ENCODE assay signal across 19 cellular contexts in genomic region chr3:50635066-50635465, GRCh38. TPM values are rescaled to one million over a fixed set of nuclear protein-coding genes. Genes with fewer than 3 reads are reported as not detected.
A peak's percentile ranks its signal among the peaks of the same experiment; 100 is the strongest.
DNase-seq lines count a peak whose midpoint lies in the region; ATAC-seq and TF ChIP-seq lines count a peak whose summit lies in the region.
"Had no signal": no experiment of that assay in that cellular context is flagged by ENCODE, and none has a peak within 500 bp of the region (broad histone marks: within the 10 kb centered on the region; RNA-seq: fewer than 3 reads in every experiment).

No MANE protein-coding gene starts in this region.

- no peaks in the 10 kb centered on the region for H3K27me3 Mint-ChIP-seq in activated CD4-positive, alpha-beta T cell treated with anti-CD3 and anti-CD28 coated beads, Interleukin-2, amount 10 ng/mL, durations not matched to agents 24 days and 14 days
- H3K27me3 Mint-ChIP-seq in stimulated activated naive CD8-positive, alpha-beta T cell treated with anti-CD3 and anti-CD28 coated beads, Interleukin-15, Interleukin-2, amounts not matched to agents 100 ng/mL and 50 ng/mL, for 24 hours: no peaks in the 10 kb centered on the region
- no peaks in the 10 kb centered on the region for H3K27me3 Mint-ChIP-seq in stimulated activated naive CD8-positive, alpha-beta T cell treated with anti-CD3 and anti-CD28 coated beads, Interleukin-15, amount 100 ng/mL, for 72 hours
- H3K27me3 Mint-ChIP-seq in central memory CD8-positive, alpha-beta T cell: no peaks in the 10 kb centered on the region
- H3K27me3 Mint-ChIP-seq in CD8-positive, alpha-beta T cell (ENCODE audit: low read depth): no peaks in the 10 kb centered on the region
- H3K27me3 Mint-ChIP-seq: B cell had no signal

- peaks cover 1% of the 10 kb centered on the region for H3K36me3 ChIP-seq in CD8-positive, alpha-beta T cell (ENCODE audit: insufficient read depth, low read length)

- CTCF ChIA-PET in CD8-positive, alpha-beta T cell (lab: Charles Lee): interaction anchor here (11.8 kb wide), 1 partner anchor 18 kb away, joined by 132 read pairs; the partner anchor contains the start of gene MAPKAPK3

- no peak overlapping the region for H3K4me3 Mint-ChIP-seq in activated CD4-positive, alpha-beta T cell treated with anti-CD3 and anti-CD28 coated beads, Interleukin-2, amount 10 ng/mL, durations not matched to agents 24 days and 14 days
- no peak overlapping the region for H3K4me3 Mint-ChIP-seq in stimulated activated naive CD8-positive, alpha-beta T cell treated with anti-CD3 and anti-CD28 coated beads, Interleukin-15, Interleukin-2, amounts not matched to agents 100 ng/mL and 50 ng/mL, for 24 hours
- no peak overlapping the region for H3K4me3 Mint-ChIP-seq in stimulated activated naive CD8-positive, alpha-beta T cell treated with anti-CD3 and anti-CD28 coated beads, Interleukin-15, amount 100 ng/mL, for 72 hours
- no peak overlapping the region for H3K4me3 Mint-ChIP-seq in central memory CD8-positive, alpha-beta T cell
- no peak overlapping the region for H3K4me3 Mint-ChIP-seq in stimulated activated effector memory CD8-positive, alpha-beta T cell treated with anti-CD3 and anti-CD28 coated beads, Interleukin-12 subunit alpha, Interleukin-12 subunit beta, amount 100 ng/mL, for 72 hours
- no peak overlapping the region for H3K4me3 Mint-ChIP-seq in CD8-positive, alpha-beta T cell
- H3K4me3 Mint-ChIP-seq: B cell, H9 had no signal

- peaks cover 44% of the 10 kb centered on the region for H3K36me3 Mint-ChIP-seq in activated CD4-positive, alpha-beta T cell treated with anti-CD3 and anti-CD28 coated beads, Interleukin-2, amount 10 ng/mL, durations not matched to agents 24 days and 14 days (ENCODE audit: low read depth)
- peaks cover 38% of the 10 kb centered on the region for H3K36me3 Mint-ChIP-seq in stimulated activated naive CD8-positive, alpha-beta T cell treated with anti-CD3 and anti-CD28 coated beads, Interleukin-15, Interleukin-2, amounts not matched to agents 100 ng/mL and 50 ng/mL, for 24 hours (ENCODE audit: low read depth)
- H3K36me3 Mint-ChIP-seq in central memory CD8-positive, alpha-beta T cell (ENCODE audit: insufficient read depth): peaks cover 1% of the 10 kb centered on the region
- peaks cover 57% of the 10 kb centered on the region for H3K36me3 Mint-ChIP-seq in stimulated activated effector memory CD8-positive, alpha-beta T cell treated with anti-CD3 and anti-CD28 coated beads, Interleukin-12 subunit alpha, Interleukin-12 subunit beta, amount 100 ng/mL, for 72 hours
- peaks cover 38% of the 10 kb centered on the region for H3K36me3 Mint-ChIP-seq in CD8-positive, alpha-beta T cell

- no peak for DNase-seq in activated CD4-positive, alpha-beta T cell treated with anti-CD3 and anti-CD28 coated beads, Interleukin-2, amount 10 ng/mL, durations not matched to agents 24 days and 14 days
- DNase-seq in activated CD4-positive, alpha-beta T cell treated with anti-CD3 and anti-CD28 coated beads for 4 hours: no peak
- no peak for DNase-seq in stimulated activated naive CD8-positive, alpha-beta T cell treated with anti-CD3 and anti-CD28 coated beads, Interleukin-15, amount 100 ng/mL, for 72 hours
- no peak for DNase-seq in central memory CD8-positive, alpha-beta T cell (ENCODE audit: low spot score in 2 of 2)
- DNase-seq in stimulated activated effector memory CD8-positive, alpha-beta T cell treated with anti-CD3 and anti-CD28 coated beads, Interleukin-12 subunit alpha, Interleukin-12 subunit beta, amount 100 ng/mL, for 72 hours (ENCODE audit: low spot score in 2 of 2): no peak
- DNase-seq in CD8-positive, alpha-beta T cell: no peak
- DNase-seq in putamen (ENCODE audit: low spot score): no peak
- DNase-seq: 8988T, DMS153, GF-D8, H9, NCI-H1092 treated with DMSO at 0.1 percent for 48 hours, NCI-H510A, NCI-H748 treated with DMSO at 0.1 percent for 48 hours, SHP77 had no signal

- POLR2A ChIA-PET in CD8-positive, alpha-beta T cell (lab: Charles Lee): no interaction called here

- TF ChIP-seq CTCF in CD8-positive, alpha-beta T cell (IDR thresholded peaks at IDR 0.05): no peak

- no peaks in the 10 kb centered on the region for H3K9me3 ChIP-seq in CD8-positive, alpha-beta T cell (ENCODE audit: low read length)

- H3K9me3 Mint-ChIP-seq in activated CD4-positive, alpha-beta T cell treated with anti-CD3 and anti-CD28 coated beads, Interleukin-2, amount 10 ng/mL, durations not matched to agents 24 days and 14 days: no peaks in the 10 kb centered on the region
- no peaks in the 10 kb centered on the region for H3K9me3 Mint-ChIP-seq in stimulated activated naive CD8-positive, alpha-beta T cell treated with anti-CD3 and anti-CD28 coated beads, Interleukin-15, Interleukin-2, amounts not matched to agents 100 ng/mL and 50 ng/mL, for 24 hours
- no peaks in the 10 kb centered on the region for H3K9me3 Mint-ChIP-seq in stimulated activated naive CD8-positive, alpha-beta T cell treated with anti-CD3 and anti-CD28 coated beads, Interleukin-15, amount 100 ng/mL, for 72 hours
- H3K9me3 Mint-ChIP-seq in central memory CD8-positive, alpha-beta T cell: no peaks in the 10 kb centered on the region
- H3K9me3 Mint-ChIP-seq in stimulated activated effector memory CD8-positive, alpha-beta T cell treated with anti-CD3 and anti-CD28 coated beads, Interleukin-12 subunit alpha, Interleukin-12 subunit beta, amount 100 ng/mL, for 72 hours: no peaks in the 10 kb centered on the region
- no peaks in the 10 kb centered on the region for H3K9me3 Mint-ChIP-seq in CD8-positive, alpha-beta T cell
- H3K9me3 Mint-ChIP-seq: H9 had no signal

- intact Hi-C loops in activated CD4-positive, alpha-beta T cell treated with anti-CD3 and anti-CD28 coated beads, Interleukin-2, amount 10 ng/mL, durations not matched to agents 24 days and 14 days (cut with micrococcal nuclease): no loop called here
- intact Hi-C loops in CD8-positive, alpha-beta T cell (cut with DNase I, micrococcal nuclease): no loop called here

- H3K27me3 ChIP-seq in CD8-positive, alpha-beta T cell (ENCODE audit: insufficient read depth, low read length): no peaks in the 10 kb centered on the region

- H3K27ac ChIP-seq in CD8-positive, alpha-beta T cell (ENCODE audit: low read depth, low read length): no peak overlapping the region
- H3K27ac ChIP-seq: HL-60 had no signal

- no peak overlapping the region for H3K4me3 ChIP-seq in CD8-positive, alpha-beta T cell (ENCODE audit: low read depth, low read length)
- H3K4me3 ChIP-seq: GM12878 had no signal

- ATAC-seq in stimulated activated naive CD8-positive, alpha-beta T cell treated with anti-CD3 and anti-CD28 coated beads, Interleukin-15, amount 100 ng/mL, for 72 hours: no peak
- ATAC-seq in central memory CD8-positive, alpha-beta T cell (replicated peaks; ENCODE audit: extremely low read depth, poor library complexity, severe bottlenecking): no peak
- ATAC-seq in stimulated activated effector memory CD8-positive, alpha-beta T cell treated with anti-CD3 and anti-CD28 coated beads, Interleukin-12 subunit alpha, Interleukin-12 subunit beta, amount 100 ng/mL, for 72 hours: no peak
- ATAC-seq in CD8-positive, alpha-beta T cell: no peak
- ATAC-seq: GM12878 had no signal

- peak overlapping the region; percentile 64 for H3K27ac Mint-ChIP-seq in activated CD4-positive, alpha-beta T cell treated with anti-CD3 and anti-CD28 coated beads, Interleukin-2, amount 10 ng/mL, durations not matched to agents 24 days and 14 days
- H3K27ac Mint-ChIP-seq in stimulated activated naive CD8-positive, alpha-beta T cell treated with anti-CD3 and anti-CD28 coated beads, Interleukin-15, Interleukin-2, amounts not matched to agents 100 ng/mL and 50 ng/mL, for 24 hours: peak overlapping the region; percentile 62
- no peak overlapping the region for H3K27ac Mint-ChIP-seq in stimulated activated naive CD8-positive, alpha-beta T cell treated with anti-CD3 and anti-CD28 coated beads, Interleukin-15, amount 100 ng/mL, for 72 hours
- H3K27ac Mint-ChIP-seq in central memory CD8-positive, alpha-beta T cell (ENCODE audit: low read depth): peak overlapping the region; percentile 56
- H3K27ac Mint-ChIP-seq in stimulated activated effector memory CD8-positive, alpha-beta T cell treated with anti-CD3 and anti-CD28 coated beads, Interleukin-12 subunit alpha, Interleukin-12 subunit beta, amount 100 ng/mL, for 72 hours: peak overlapping the region; percentile 95
- H3K27ac Mint-ChIP-seq in CD8-positive, alpha-beta T cell: no peak overlapping the region
- H3K27ac Mint-ChIP-seq: B cell, H9 had no signal

- peaks cover 52% of the 10 kb centered on the region for H3K4me1 ChIP-seq in CD8-positive, alpha-beta T cell (ENCODE audit: insufficient read depth, low read length)

- peaks cover 72% of the 10 kb centered on the region for H3K4me1 Mint-ChIP-seq in activated CD4-positive, alpha-beta T cell treated with anti-CD3 and anti-CD28 coated beads, Interleukin-2, amount 10 ng/mL, durations not matched to agents 24 days and 14 days
- H3K4me1 Mint-ChIP-seq in stimulated activated naive CD8-positive, alpha-beta T cell treated with anti-CD3 and anti-CD28 coated beads, Interleukin-15, Interleukin-2, amounts not matched to agents 100 ng/mL and 50 ng/mL, for 24 hours (ENCODE audit: low read depth): peaks cover 90% of the 10 kb centered on the region
- H3K4me1 Mint-ChIP-seq in stimulated activated naive CD8-positive, alpha-beta T cell treated with anti-CD3 and anti-CD28 coated beads, Interleukin-15, amount 100 ng/mL, for 72 hours: peaks cover 92% of the 10 kb centered on the region
- peaks cover 68% of the 10 kb centered on the region for H3K4me1 Mint-ChIP-seq in central memory CD8-positive, alpha-beta T cell
- H3K4me1 Mint-ChIP-seq in stimulated activated effector memory CD8-positive, alpha-beta T cell treated with anti-CD3 and anti-CD28 coated beads, Interleukin-12 subunit alpha, Interleukin-12 subunit beta, amount 100 ng/mL, for 72 hours: peaks cover 84% of the 10 kb centered on the region
- H3K4me1 Mint-ChIP-seq in CD8-positive, alpha-beta T cell (ENCODE audit: low read depth): peaks cover 75% of the 10 kb centered on the region

RNA-seq across cellular contexts. Expression of gene MAPKAPK3, which starts 18.1 kb away (rescaled TPM):
- 199 and 207 TPM in 2 replicates for total RNA-seq in activated CD4-positive, alpha-beta T cell treated with anti-CD3 and anti-CD28 coated beads, Interleukin-2, amount 10 ng/mL, durations not matched to agents 24 days and 14 days
- 10 to 100 TPM; 18.3 to 18.5 TPM for total RNA-seq in CD8-positive, alpha-beta T cell

RNA-seq across cellular contexts. Expression of gene CISH, which starts 23.5 kb away (rescaled TPM):
- 359 and 361 TPM in 2 replicates for total RNA-seq in activated CD4-positive, alpha-beta T cell treated with anti-CD3 and anti-CD28 coated beads, Interleukin-2, amount 10 ng/mL, durations not matched to agents 24 days and 14 days
- total RNA-seq in CD8-positive, alpha-beta T cell: 1 to 10 TPM; 4.7 to 5.6 TPM

RNA-seq across cellular contexts. Expression of gene DOCK3, which starts 39.7 kb away (rescaled TPM):
- 1.7 and 1.8 TPM in 2 replicates for total RNA-seq in activated CD4-positive, alpha-beta T cell treated with anti-CD3 and anti-CD28 coated beads, Interleukin-2, amount 10 ng/mL, durations not matched to agents 24 days and 14 days
- total RNA-seq in CD8-positive, alpha-beta T cell: 1 to 10 TPM; 2.8 to 3.0 TPM

Comparison
In these comparisons a context has a peak if more than half of its experiments do, and no peak if none do; other contexts are left out.
1. H3K27ac Mint-ChIP-seq: peak in activated CD4-positive, alpha-beta T cell treated with anti-CD3 and anti-CD28 coated beads, Interleukin-2, amount 10 ng/mL, durations not matched to agents 24 days and 14 days (single experiment), stimulated activated naive CD8-positive, alpha-beta T cell treated with anti-CD3 and anti-CD28 coated beads, Interleukin-15, Interleukin-2, amounts not matched to agents 100 ng/mL and 50 ng/mL, for 24 hours (single experiment), central memory CD8-positive, alpha-beta T cell (single experiment) and stimulated activated effector memory CD8-positive, alpha-beta T cell treated with anti-CD3 and anti-CD28 coated beads, Interleukin-12 subunit alpha, Interleukin-12 subunit beta, amount 100 ng/mL, for 72 hours (single experiment); none in stimulated activated naive CD8-positive, alpha-beta T cell treated with anti-CD3 and anti-CD28 coated beads, Interleukin-15, amount 100 ng/mL, for 72 hours (0 of 2) and CD8-positive, alpha-beta T cell (single experiment).
2. RNA of gene MAPKAPK3, which starts 18.1 kb away (total RNA-seq): 199 to 207 TPM in activated CD4-positive, alpha-beta T cell treated with anti-CD3 and anti-CD28 coated beads, Interleukin-2, amount 10 ng/mL, durations not matched to agents 24 days and 14 days; 18.3 to 18.5 TPM in CD8-positive, alpha-beta T cell; every median in the first group is over 10 times any median in the second.
3. RNA of gene CISH, which starts 23.5 kb away (total RNA-seq): 359 to 361 TPM in activated CD4-positive, alpha-beta T cell treated with anti-CD3 and anti-CD28 coated beads, Interleukin-2, amount 10 ng/mL, durations not matched to agents 24 days and 14 days; 4.7 to 5.6 TPM in CD8-positive, alpha-beta T cell; every median in the first group is over 10 times any median in the second.